Comparison of ENCODE assay signal across 27 cellular contexts in genomic region chr3:60517134-60517533, GRCh38.
"Had no signal": no experiment of that assay in that cellular context is flagged by ENCODE, and none has a peak within 500 bp of the region (broad histone marks: within the 10 kb centered on the region; RNA-seq: fewer than 3 reads in every experiment).

No MANE protein-coding gene starts in this region.

- FAIRE-seq: urothelium cell line had no signal

- H3K4me3 ChIP-seq: stomach, suprapubic skin, testis, thoracic aorta, thyroid gland, tibial artery, tibial nerve, transverse colon, upper lobe of left lung, upper lobe of right lung, uterus, vagina had no signal

- H3K27ac ChIP-seq: stomach, suprapubic skin, testis, thoracic aorta, thyroid gland, tibial artery, tibial nerve, transverse colon, upper lobe of left lung, upper lobe of right lung, uterus, vagina had no signal

- H3K4me1 ChIP-seq: stomach, suprapubic skin, testis, thyroid gland, tibial artery, tibial nerve, transverse colon, upper lobe of left lung, upper lobe of right lung, uterus, vagina had no signal

- DNase-seq: stimulated activated CD4-positive, alpha-beta T cell treated with anti-CD3 and anti-CD28 coated beads, Interleukin-2, amount 100 ng/mL, for 48 hours; stimulated activated CD4-positive, alpha-beta T cell treated with anti-CD3 and anti-CD28 coated beads, Interleukin-4, amount 100 ng/mL, for 1 hour; stimulated activated CD4-positive, alpha-beta T cell treated with anti-CD3 and anti-CD28 coated beads, Interleukin-4, amount 100 ng/mL, for 24 hours; stimulated activated CD4-positive, alpha-beta T cell treated with anti-CD3 and anti-CD28 coated beads, Interleukin-4, amount 100 ng/mL, for 4 hours; stimulated activated CD8-positive, alpha-beta memory T cell treated with anti-CD3 and anti-CD28 coated beads, Interleukin-4, amount 100 ng/mL, for 48 hours; stimulated activated naive B cell treated with anti-CD40 and anti-IgM and Interleukin-4, amounts not matched to agents 10 μg/mL and 1 μg/mL and 100 μg/mL, for 72 hours; stimulated activated naive CD4-positive, alpha-beta T cell; stimulated activated naive CD4-positive, alpha-beta T cell treated with Interleukin-2 at 50 U/mL for 16 hours; stimulated activated naive CD8-positive, alpha-beta T cell treated with anti-CD3 and anti-CD28 coated beads, Interleukin-15, amount 100 ng/mL, for 72 hours; stimulated activated naive CD8-positive, alpha-beta T cell treated with anti-CD3 and anti-CD28 coated beads, Interleukin-15, Interleukin-2, amounts not matched to agents 100 U/mL and 50 U/mL, for 24 hours; stomach; substantia nigra; testis; thyroid gland; tibial artery; transverse colon; trophoblast cell; upper lobe of left lung; upper lobe of right lung; uterus had no signal

- H3K36me3 ChIP-seq: stomach, suprapubic skin, thoracic aorta, thyroid gland, tibial artery, tibial nerve, transverse colon, upper lobe of left lung, upper lobe of right lung, uterus, vagina had no signal

- H3K9me3 ChIP-seq: suprapubic skin, testis, thoracic aorta, thyroid gland, tibial artery, transverse colon, upper lobe of right lung, uterus, vagina had no signal

- H3K27me3 ChIP-seq: stomach, suprapubic skin, testis, thyroid gland, tibial artery, tibial nerve, transverse colon, upper lobe of left lung, upper lobe of right lung, uterus, vagina had no signal

- ATAC-seq: stimulated activated effector memory CD8-positive, alpha-beta T cell treated with anti-CD3 and anti-CD28 coated beads, Interleukin-12 subunit alpha, Interleukin-12 subunit beta, amount 100 ng/mL, for 72 hours; stimulated activated memory B cell treated with anti-CD40 and anti-IgM and Interleukin-4, amounts not matched to agents 10 μg/mL and 1 μg/mL and 100 μg/mL, for 72 hours; stimulated activated naive B cell treated with anti-CD40 and anti-IgM and Interleukin-4, amounts not matched to agents 10 μg/mL and 1 μg/mL and 100 μg/mL, for 72 hours; stimulated activated naive CD8-positive, alpha-beta T cell treated with anti-CD3 and anti-CD28 coated beads, Interleukin-15, amount 100 ng/mL, for 72 hours; stimulated activated naive CD8-positive, alpha-beta T cell treated with anti-CD3 and anti-CD28 coated beads, Interleukin-15, Interleukin-2, amounts not matched to agents 100 U/mL and 50 U/mL, for 24 hours; upper lobe of right lung had no signal
